8 cellular contexts compared by ENCODE assay signal in genomic region chr19:19033176-19033425, GRCh38. TPM values are rescaled to one million over a fixed set of nuclear protein-coding genes. Genes with fewer than 3 reads are reported as not detected.
A peak's percentile ranks its signal among the peaks of the same experiment; 100 is the strongest.
DNase-seq lines count a peak whose midpoint lies in the region; ATAC-seq and TF ChIP-seq lines count a peak whose summit lies in the region.

No MANE protein-coding gene starts in this region.

- intact Hi-C loops in CD14-positive monocyte (cut with micrococcal nuclease), result loop anchor here in 1 of 2 donors (5.0 kb wide), 1 partner anchor 101 kb away; no protein-coding TSS in a partner anchor

- no peaks in the 10 kb centered on the region for H3K9me3 Mint-ChIP-seq in CD14-positive monocyte
- no peaks in the 10 kb centered on the region for H3K9me3 Mint-ChIP-seq in natural killer cell treated with Interleukin-12 subunit alpha and Interleukin-12 subunit beta and Interleukin-15 and Interleukin-18, amount 100 ng/mL, for 72 hours

- peaks cover 30% of the 10 kb centered on the region for H3K4me1 Mint-ChIP-seq in CD14-positive monocyte
- H3K4me1 Mint-ChIP-seq in natural killer cell treated with Interleukin-12 subunit alpha and Interleukin-12 subunit beta and Interleukin-15 and Interleukin-18, amount 100 ng/mL, for 72 hours (ENCODE audit: low read depth in 2 of 2), result peaks cover 20 to 26% of the 10 kb centered on the region in 2 donors

- DNase-seq in CD14-positive monocyte (ENCODE audit: low spot score) (no peak), caudate nucleus (lab: John Stamatoyannopoulos, UW) (no peak), G401 (ENCODE audit: low spot score) (no peak)
- DNase-seq in natural killer cell treated with Interleukin-12 subunit alpha and Interleukin-12 subunit beta and Interleukin-15 and Interleukin-18, amount 100 ng/mL, for 72 hours (ENCODE audit: low spot score), result no peak
- no peak for DNase-seq in activated effector memory CD4-positive, alpha-beta T cell treated with Interleukin-2 at 50 U/mL for 16 hours

- peaks cover 24 to 49% of the 10 kb centered on the region in 2 donors for H3K36me3 Mint-ChIP-seq in CD14-positive monocyte
- peaks cover 9% of the 10 kb centered on the region for H3K36me3 Mint-ChIP-seq in natural killer cell treated with Interleukin-12 subunit alpha and Interleukin-12 subunit beta and Interleukin-15 and Interleukin-18, amount 100 ng/mL, for 72 hours

- no peaks in the 10 kb centered on the region for H3K27me3 Mint-ChIP-seq in CD14-positive monocyte (ENCODE audit: low read depth in 3 of 3)
- no peaks in the 10 kb centered on the region for H3K27me3 Mint-ChIP-seq in natural killer cell treated with Interleukin-12 subunit alpha and Interleukin-12 subunit beta and Interleukin-15 and Interleukin-18, amount 100 ng/mL, for 72 hours

- peak overlapping the region in 6 of 7 donors; percentile 63 to 94 (median 86) for H3K27ac Mint-ChIP-seq in CD14-positive monocyte
- peak overlapping the region; percentile 83 to 98 for H3K27ac Mint-ChIP-seq in natural killer cell treated with Interleukin-12 subunit alpha and Interleukin-12 subunit beta and Interleukin-15 and Interleukin-18, amount 100 ng/mL, for 72 hours

- in situ Hi-C loops in G401 (cut with HindIII; ENCODE audit: low sequenced_read_pairs), result no loop called here

- peak overlapping the region; percentile 62 for H3K27ac ChIP-seq in caudate nucleus (ENCODE audit: low read depth, low read length)

- peak; percentile 19 for ATAC-seq in HG03378 (IDR thresholded peaks at IDR 0.05; ENCODE audit: unreplicated experiment)
- no peak for ATAC-seq in natural killer cell treated with Interleukin-12 subunit alpha and Interleukin-12 subunit beta and Interleukin-15 and Interleukin-18, amount 100 ng/mL, for 72 hours
- ATAC-seq in GM21723 (IDR thresholded peaks at IDR 0.05; ENCODE audit: unreplicated experiment), result no peak
- no peak for ATAC-seq in HG03521 (IDR thresholded peaks at IDR 0.05; ENCODE audit: unreplicated experiment)

- H3K4me3 Mint-ChIP-seq in CD14-positive monocyte, result peak overlapping the region; percentile 80 to 93
- peak overlapping the region; percentile 92 for H3K4me3 Mint-ChIP-seq in natural killer cell treated with Interleukin-12 subunit alpha and Interleukin-12 subunit beta and Interleukin-15 and Interleukin-18, amount 100 ng/mL, for 72 hours

- TF ChIP-seq CTCF in CD14-positive monocyte (IDR thresholded peaks at IDR 0.05), result no peak

RNA-seq across cellular contexts. Expression of gene SUGP2, which starts 0.2 kb away (rescaled TPM):
- 1 to 10 TPM; 7.6 to 8.2 TPM for polyA plus RNA-seq in CD14-positive monocyte
- total RNA-seq in natural killer cell treated with Interleukin-12 subunit alpha and Interleukin-12 subunit beta and Interleukin-15 and Interleukin-18, amount 100 ng/mL, for 72 hours, result 100 to 1,000 TPM; 102 to 196 TPM
- 37.5 and 62.9 TPM in 2 replicates for total RNA-seq in G401 (2014; rRNA removed; shearing (Covaris generic))

RNA-seq across cellular contexts. Expression of gene ARMC6, which starts 0.3 kb away (rescaled TPM):
- polyA plus RNA-seq in CD14-positive monocyte, result 10 to 100 TPM; 26.1 to 29.6 TPM
- total RNA-seq in natural killer cell treated with Interleukin-12 subunit alpha and Interleukin-12 subunit beta and Interleukin-15 and Interleukin-18, amount 100 ng/mL, for 72 hours, result 10 to 100 TPM; 22.3 to 43.9 TPM
- total RNA-seq in G401 (2014; rRNA removed; shearing (Covaris generic)), result 86.0 and 90.0 TPM in 2 replicates

RNA-seq across cellular contexts. Expression of gene SLC25A42, which starts 30.7 kb away (rescaled TPM):
- polyA plus RNA-seq in CD14-positive monocyte, result 1 to 10 TPM in 1 of 2 donors, under 1 TPM in 1; 0.68 to 1.1 TPM
- total RNA-seq in natural killer cell treated with Interleukin-12 subunit alpha and Interleukin-12 subunit beta and Interleukin-15 and Interleukin-18, amount 100 ng/mL, for 72 hours, result 10 to 100 TPM; 18.3 to 22.8 TPM
- 2.3 and 3.0 TPM in 2 replicates for total RNA-seq in G401 (2014; rRNA removed; shearing (Covaris generic))
